1 cellular context compared by ENCODE assay signal in the genomic region with DNA sequence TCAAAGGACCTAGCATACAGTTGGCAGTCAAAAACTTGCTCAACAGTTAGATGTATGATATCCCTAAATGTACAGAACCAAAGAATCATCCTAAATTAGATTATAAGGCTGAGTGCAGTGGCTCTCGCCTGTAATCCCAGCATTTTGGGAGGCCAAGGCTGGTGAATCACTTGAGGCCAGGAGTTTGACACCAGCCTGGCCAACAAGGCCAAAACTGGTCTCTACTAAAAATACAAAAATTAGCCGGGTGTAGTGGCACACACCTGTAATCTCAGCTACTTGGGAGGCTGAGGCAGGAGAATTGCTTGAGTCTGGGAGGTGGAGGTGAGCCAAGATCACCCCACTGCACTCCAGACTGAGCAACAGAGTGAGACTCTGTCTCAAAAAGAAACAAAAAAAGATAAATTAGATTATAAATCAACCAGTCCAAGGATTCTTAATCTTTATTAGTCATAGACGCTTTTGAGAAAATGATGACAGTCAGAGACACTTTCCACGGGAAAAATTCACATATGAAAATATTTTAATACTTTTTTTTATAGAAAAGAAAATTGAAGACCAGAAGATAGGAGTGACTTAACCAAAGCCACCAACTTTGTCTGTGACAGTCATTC.
TF ChIP-seq lines count a peak whose summit lies in the region.

No MANE protein-coding gene starts in this region.

TF ChIP-seq in SK-N-SH, 30 proteins besides CTCF, POLR2A, EP300 and RAD21:
- TF ChIP-seq, protein P1, sequence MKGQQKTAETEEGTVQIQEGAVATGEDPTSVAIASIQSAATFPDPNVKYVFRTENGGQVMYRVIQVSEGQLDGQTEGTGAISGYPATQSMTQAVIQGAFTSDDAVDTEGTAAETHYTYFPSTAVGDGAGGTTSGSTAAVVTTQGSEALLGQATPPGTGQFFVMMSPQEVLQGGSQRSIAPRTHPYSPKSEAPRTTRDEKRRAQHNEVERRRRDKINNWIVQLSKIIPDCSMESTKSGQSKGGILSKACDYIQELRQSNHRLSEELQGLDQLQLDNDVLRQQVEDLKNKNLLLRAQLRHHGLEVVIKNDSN (IDR thresholded peaks at IDR 0.05; ENCODE audit: borderline replicate concordance, low read depth) = no peak
- TF ChIP-seq POLR2AphosphoS5 (IDR thresholded peaks at IDR 0.05; ENCODE audit: low read depth, low read length) (no peak), EZH2phosphoT487 (IDR thresholded peaks at IDR 0.05; ENCODE audit: borderline replicate concordance, low read depth) (no peak), FOXM1 (IDR thresholded peaks at IDR 0.05; ENCODE audit: low read depth) (no peak), GABPA (IDR thresholded peaks at IDR 0.05; ENCODE audit: low read depth) (no peak), JUND (IDR thresholded peaks at IDR 0.05) (no peak), FOSL2 (IDR thresholded peaks at IDR 0.05; ENCODE audit: borderline replicate concordance, low read depth) (no peak), RCOR1 (IDR thresholded peaks at IDR 0.05; ENCODE audit: low read length) (no peak), MEF2A (IDR thresholded peaks at IDR 0.05; ENCODE audit: borderline replicate concordance, low read depth) (no peak), RXRA (IDR thresholded peaks at IDR 0.05; ENCODE audit: borderline replicate concordance, low read depth) (no peak), YY1 (IDR thresholded peaks at IDR 0.05; ENCODE audit: low read depth) (no peak), TAF1 (IDR thresholded peaks at IDR 0.05; ENCODE audit: borderline replicate concordance, low read depth, low read length) (no peak), USF2 (IDR thresholded peaks at IDR 0.05; ENCODE audit: borderline replicate concordance, low read depth, low read length) (no peak), NRF1 (IDR thresholded peaks at IDR 0.05; ENCODE audit: low read depth, low read length) (no peak), MAX (IDR thresholded peaks at IDR 0.05; ENCODE audit: low read depth) (no peak), ELF1 (IDR thresholded peaks at IDR 0.05) (no peak), TEAD4 (IDR thresholded peaks at IDR 0.05; ENCODE audit: borderline replicate concordance, insufficient read depth) (no peak), CHD2 (IDR thresholded peaks at IDR 0.05; ENCODE audit: low read length, partially characterized antibody) (no peak)
- TF ChIP-seq, protein P2, sequence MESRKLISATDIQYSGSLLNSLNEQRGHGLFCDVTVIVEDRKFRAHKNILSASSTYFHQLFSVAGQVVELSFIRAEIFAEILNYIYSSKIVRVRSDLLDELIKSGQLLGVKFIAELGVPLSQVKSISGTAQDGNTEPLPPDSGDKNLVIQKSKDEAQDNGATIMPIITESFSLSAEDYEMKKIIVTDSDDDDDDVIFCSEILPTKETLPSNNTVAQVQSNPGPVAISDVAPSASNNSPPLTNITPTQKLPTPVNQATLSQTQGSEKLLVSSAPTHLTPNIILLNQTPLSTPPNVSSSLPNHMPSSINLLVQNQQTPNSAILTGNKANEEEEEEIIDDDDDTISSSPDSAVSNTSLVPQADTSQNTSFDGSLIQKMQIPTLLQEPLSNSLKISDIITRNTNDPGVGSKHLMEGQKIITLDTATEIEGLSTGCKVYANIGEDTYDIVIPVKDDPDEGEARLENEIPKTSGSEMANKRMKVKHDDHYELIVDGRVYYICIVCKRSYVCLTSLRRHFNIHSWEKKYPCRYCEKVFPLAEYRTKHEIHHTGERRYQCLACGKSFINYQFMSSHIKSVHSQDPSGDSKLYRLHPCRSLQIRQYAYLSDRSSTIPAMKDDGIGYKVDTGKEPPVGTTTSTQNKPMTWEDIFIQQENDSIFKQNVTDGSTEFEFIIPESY (IDR thresholded peaks at IDR 0.05; ENCODE audit: borderline replicate concordance, low read depth) = no peak
- TF ChIP-seq, protein P3, sequence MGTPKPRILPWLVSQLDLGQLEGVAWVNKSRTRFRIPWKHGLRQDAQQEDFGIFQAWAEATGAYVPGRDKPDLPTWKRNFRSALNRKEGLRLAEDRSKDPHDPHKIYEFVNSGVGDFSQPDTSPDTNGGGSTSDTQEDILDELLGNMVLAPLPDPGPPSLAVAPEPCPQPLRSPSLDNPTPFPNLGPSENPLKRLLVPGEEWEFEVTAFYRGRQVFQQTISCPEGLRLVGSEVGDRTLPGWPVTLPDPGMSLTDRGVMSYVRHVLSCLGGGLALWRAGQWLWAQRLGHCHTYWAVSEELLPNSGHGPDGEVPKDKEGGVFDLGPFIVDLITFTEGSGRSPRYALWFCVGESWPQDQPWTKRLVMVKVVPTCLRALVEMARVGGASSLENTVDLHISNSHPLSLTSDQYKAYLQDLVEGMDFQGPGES (IDR thresholded peaks at IDR 0.05; ENCODE audit: low read depth, low read length) = no peak
